9 cellular contexts compared by ENCODE assay signal in the genomic region with DNA sequence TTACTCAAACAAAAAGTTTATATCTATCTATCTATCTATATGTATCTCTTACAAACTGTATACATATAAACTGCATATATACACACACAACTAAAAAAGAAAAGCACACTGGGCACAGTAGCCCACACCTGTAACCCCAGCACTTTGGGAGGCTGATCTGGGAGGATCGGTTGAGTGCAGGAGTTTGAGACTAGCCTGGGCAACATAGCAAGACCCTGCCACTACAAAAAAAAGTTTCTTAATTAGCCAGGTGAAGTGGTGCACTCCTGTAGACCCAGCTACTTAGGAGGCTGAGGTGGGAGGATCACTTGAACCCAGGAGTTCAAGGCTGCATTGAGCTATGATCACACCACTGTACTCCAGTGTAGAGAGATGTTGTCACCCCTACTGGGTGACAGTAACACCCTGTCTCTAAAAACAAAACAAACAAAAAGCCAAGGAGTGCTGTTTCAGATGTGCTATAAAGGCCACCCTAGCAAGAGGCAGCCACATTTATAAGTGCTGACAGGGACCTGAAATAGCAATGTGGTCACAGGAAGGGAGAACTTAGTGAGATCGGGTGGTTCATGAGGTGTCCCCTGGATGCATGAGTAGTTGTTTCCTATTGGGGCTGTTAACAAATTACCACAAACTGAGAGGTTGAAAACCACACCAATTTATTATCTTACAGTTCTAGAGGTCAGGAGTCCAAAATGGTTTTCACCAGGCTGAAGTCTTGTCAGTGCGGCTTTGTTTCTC. TPM values are rescaled to one million over a fixed set of nuclear protein-coding genes. Genes with fewer than 3 reads are reported as not detected.
A peak's percentile ranks its signal among the peaks of the same experiment; 100 is the strongest.
DNase-seq lines count a peak whose midpoint lies in the region; ATAC-seq and TF ChIP-seq lines count a peak whose summit lies in the region.
"Had no signal": no experiment of that assay in that cellular context is flagged by ENCODE, and none has a peak within 500 bp of the region (broad histone marks: within the 10 kb centered on the region; RNA-seq: fewer than 3 reads in every experiment).

No MANE protein-coding gene starts in this region.

- CTCF ChIA-PET in GM10248 (lab: Yijun Ruan, JAX), result interaction anchor here (1.1 to 1.2 kb wide), 2 partner anchors 14 to 59 kb away, joined by 3 read pairs; no protein-coding TSS in a partner anchor

- TF ChIP-seq CTCF in GM10248 (IDR thresholded peaks at IDR 0.05; ENCODE audit: control extremely low read depth, extremely low read depth, low read depth, missing control alignments), result no peak
- TF ChIP-seq CTCF in NB4 (IDR thresholded peaks at IDR 0.05; ENCODE audit: low read depth, low read length), result no peak

- H3K4me3 ChIP-seq in NB4 (ENCODE audit: low read depth, low read length), result no peak overlapping the region
- H3K4me3 ChIP-seq: lower lobe of right lung had no signal

- POLR2A ChIA-PET in GM10248 (lab: Yijun Ruan, JAX), result interaction anchor here (0.6 kb wide), 2 partner anchors 46 to 324 kb away, joined by 4 to 6 read pairs; no protein-coding TSS in a partner anchor

- TF ChIP-seq POLR2A in NB4 (IDR thresholded peaks at IDR 0.05; ENCODE audit: extremely low read depth, insufficient read length), result no peak

- ATAC-seq in GM21381 (IDR thresholded peaks at IDR 0.05; ENCODE audit: unreplicated experiment), result peak; percentile 47
- no peak for ATAC-seq in left lobe of liver
- ATAC-seq in GM21515 (IDR thresholded peaks at IDR 0.05; ENCODE audit: unreplicated experiment), result no peak
- ATAC-seq: lower lobe of right lung had no signal

- peak; percentile 78 for DNase-seq in GM10248 (ENCODE audit: extremely low spot score)
- DNase-seq in NB4 (ENCODE audit: low read depth), result peak; percentile 47
- peak; percentile 15 for DNase-seq in left lobe of liver (ENCODE audit: low spot score)
- no peak for DNase-seq in NCI-H1092 treated with DMSO at 0.1 percent for 48 hours (lab: John Stamatoyannopoulos, UW)
- DNase-seq in NCI-H748 treated with DMSO at 0.1 percent for 48 hours (lab: John Stamatoyannopoulos, UW), result no peak
- DNase-seq in NCI-H2107 (lab: John Stamatoyannopoulos, UW), result no peak
- DNase-seq: lower lobe of right lung had no signal

RNA-seq across cellular contexts. Expression of gene CD2BP2, which starts 4.8 kb away (rescaled TPM):
- 15.4 TPM for total RNA-seq in left lobe of liver

RNA-seq across cellular contexts. Expression of gene TBC1D10B, which starts 20.0 kb away (rescaled TPM):
- total RNA-seq in left lobe of liver, result 14.1 TPM

RNA-seq across cellular contexts. Expression of gene MYL11, which starts 24.3 kb away (rescaled TPM):
- total RNA-seq in left lobe of liver, result not detected
- total RNA-seq: lower lobe of right lung had no signal

RNA-seq across cellular contexts. Expression of gene SEPTIN1, which starts 32.1 kb away (rescaled TPM):
- 1.4 TPM for total RNA-seq in left lobe of liver

RNA-seq across cellular contexts. Expression of gene ZNF48, which starts 44.9 kb away (rescaled TPM):
- total RNA-seq in left lobe of liver, result 5.4 TPM

Comparison
In these comparisons a context has a peak if more than half of its experiments do, and no peak if none do; other contexts are left out.
1. DNase-seq: peak in GM10248 (single experiment), NB4 (single experiment) and left lobe of liver (single experiment); none in NCI-H1092 treated with DMSO at 0.1 percent for 48 hours (single experiment), NCI-H748 treated with DMSO at 0.1 percent for 48 hours (single experiment) and NCI-H2107 (single experiment).